8 cellular contexts compared by ENCODE assay signal in the genomic region with DNA sequence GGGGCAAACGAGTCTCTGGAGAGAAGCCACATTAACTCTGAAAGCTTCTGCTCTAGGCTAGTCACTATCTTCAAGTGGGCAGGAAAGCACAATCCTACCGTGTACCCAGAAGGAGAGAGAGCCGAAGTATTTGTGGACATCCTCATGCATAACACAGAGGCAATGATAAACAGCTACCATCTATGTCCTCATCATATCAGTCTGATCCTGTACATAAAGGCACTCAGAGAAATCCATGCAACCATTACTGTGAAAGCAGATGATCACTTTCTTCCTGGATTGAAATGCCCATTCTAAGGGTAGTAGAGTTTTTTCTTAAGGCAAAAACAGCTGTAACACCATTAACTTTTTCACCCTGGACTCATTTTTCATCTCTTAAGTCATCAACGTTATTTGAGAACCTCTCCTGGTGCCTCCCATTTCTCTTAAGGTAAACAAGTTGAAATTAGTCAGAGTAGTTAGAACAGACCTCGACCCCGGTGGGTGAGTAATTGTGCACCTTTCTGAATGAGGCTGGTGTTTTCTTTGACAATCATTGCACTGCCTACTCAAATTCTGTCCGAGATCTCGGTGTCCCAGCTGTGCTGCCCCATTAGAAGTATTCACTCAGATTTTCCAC.
DNase-seq lines count a peak whose midpoint lies in the region; ATAC-seq and TF ChIP-seq lines count a peak whose summit lies in the region.

No MANE protein-coding gene starts in this region.

- in situ Hi-C loops in Caki2 (cut with HindIII; ENCODE audit: low pct_unique_long_range_greater_than_20kb, low sequenced_read_pairs) = no loop called here

- no peaks in the 10 kb centered on the region for H3K9me3 ChIP-seq in fibroblast of lung (ENCODE audit: control insufficient read depth, insufficient read depth, low read depth, low read length)

- no peak overlapping the region for H3K4me2 ChIP-seq in fibroblast of lung (ENCODE audit: extremely low read depth, insufficient read depth, low read length)

- no peaks in the 10 kb centered on the region for H3K36me3 ChIP-seq in fibroblast of lung (ENCODE audit: control insufficient read depth, insufficient read depth, low read length)

- DNase-seq in Caki2 (ENCODE audit: low read depth) (peak; percentile 60), NCI-H146 (lab: John Stamatoyannopoulos, UW) (peak; percentile 30), fibroblast of lung (ENCODE audit: low read depth in 2 of 2) (peak; percentile 86 to 94), NCI-H345 (lab: John Stamatoyannopoulos, UW) (no peak), Kasumi-1 (lab: John Stamatoyannopoulos, UW) (no peak), NCI-H2196 (lab: John Stamatoyannopoulos, UW; ENCODE audit: unreplicated experiment) (no peak)

- H3K9ac ChIP-seq in fibroblast of lung (ENCODE audit: insufficient read depth, low read length) = no peak overlapping the region

- H3K4me1 ChIP-seq in fibroblast of lung (ENCODE audit: control insufficient read depth, extremely low read depth, insufficient read depth, low read length) = no peaks in the 10 kb centered on the region

- no peak for TF ChIP-seq CTCF in fibroblast of lung (conservative IDR thresholded peaks at IDR 0.05 in 1 of 2, IDR thresholded peaks at IDR 0.05 in 1 of 2; ENCODE audit: low read depth in 1 of 2, low read length in 2 of 2)

- H4K20me1 ChIP-seq in fibroblast of lung (ENCODE audit: control insufficient read depth, extremely low read depth, insufficient read depth, low read length) = no peaks in the 10 kb centered on the region

- no peaks in the 10 kb centered on the region for H3K27me3 ChIP-seq in fibroblast of lung (ENCODE audit: control insufficient read depth, insufficient read depth, low read length)

- no peaks in the 10 kb centered on the region for H3K79me2 ChIP-seq in fibroblast of lung (ENCODE audit: control insufficient read depth, insufficient read depth, low read length)

- peak; percentile 36 for ATAC-seq in GM21367 (IDR thresholded peaks at IDR 0.05; ENCODE audit: unreplicated experiment)
- ATAC-seq in HG03280 (IDR thresholded peaks at IDR 0.05; ENCODE audit: unreplicated experiment) = no peak

- H3K27ac ChIP-seq in fibroblast of lung (ENCODE audit: insufficient read depth, low read length) = no peak overlapping the region

- H2AFZ ChIP-seq in fibroblast of lung (ENCODE audit: low read length) = no peak overlapping the region

- no peak overlapping the region for H3K4me3 ChIP-seq in fibroblast of lung (replicated peaks in 1 of 4; ENCODE audit: control extremely low read depth in 1 of 4, insufficient read depth in 1 of 4, low read depth in 3 of 4, low read length in 4 of 4)

Comparison
In these comparisons a context has a peak if more than half of its experiments do, and no peak if none do; other contexts are left out.
1. DNase-seq: peak in Caki2 (single experiment), NCI-H146 (single experiment) and fibroblast of lung (2 of 2); none in NCI-H345 (single experiment), Kasumi-1 (0 of 2) and NCI-H2196 (single experiment).